26 cellular contexts compared by ENCODE assay signal in the genomic region with DNA sequence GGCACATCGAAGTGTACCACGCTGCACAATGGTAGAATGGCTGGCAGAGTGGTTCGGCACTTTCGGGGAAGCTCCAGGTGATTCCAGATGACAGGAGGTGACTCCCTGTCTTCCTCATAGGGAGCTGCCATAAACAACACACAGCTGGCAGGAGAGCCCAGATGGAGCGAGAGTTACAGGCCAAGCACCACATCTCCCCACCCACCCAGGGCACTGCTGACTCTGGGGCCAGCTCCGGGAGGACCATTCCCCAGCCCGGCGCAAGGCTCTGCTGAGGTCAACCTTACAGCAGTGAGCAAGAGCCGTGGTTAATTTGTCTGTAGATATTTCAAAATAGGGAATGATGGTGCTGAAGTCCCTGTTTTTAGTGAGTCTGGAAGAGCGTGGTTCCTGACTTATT.
"Had no signal": no experiment of that assay in that cellular context is flagged by ENCODE, and none has a peak within 500 bp of the region (broad histone marks: within the 10 kb centered on the region; RNA-seq: fewer than 3 reads in every experiment).

No MANE protein-coding gene starts in this region.

- H3K4me3 Mint-ChIP-seq: dendritic cell treated with granulocyte-macrophage colony-stimulating factor and Interleukin-4, amounts not matched to agents 40 ng/mL and 50 ng/mL, for 4 days; effector memory CD8-positive, alpha-beta T cell; endodermal cell; immature natural killer cell; memory B cell; mesothelial cell of epicardium; naive B cell had no signal

- H3K36me3 Mint-ChIP-seq: immature natural killer cell, memory B cell, mesothelial cell of epicardium, naive B cell had no signal

- H3K9me3 ChIP-seq: colonic mucosa, mucosa of descending colon had no signal

- H3K27ac Mint-ChIP-seq: dendritic cell treated with granulocyte-macrophage colony-stimulating factor and Interleukin-4, amounts not matched to agents 40 ng/mL and 50 ng/mL, for 4 days; effector memory CD8-positive, alpha-beta T cell; endodermal cell; immature natural killer cell; memory B cell; mesothelial cell of epicardium; naive B cell had no signal

- H3K27ac ChIP-seq: colonic mucosa, epithelial cell of prostate, foreskin keratinocyte, gastroesophageal sphincter, heart left ventricle, hepatocyte, left lung had no signal

- H3K36me3 ChIP-seq: colonic mucosa, gastroesophageal sphincter, heart left ventricle, left lung had no signal

- H3K4me1 Mint-ChIP-seq: endodermal cell, immature natural killer cell, memory B cell, mesothelial cell of epicardium, naive B cell had no signal

- H3K9me3 Mint-ChIP-seq: dendritic cell treated with granulocyte-macrophage colony-stimulating factor and Interleukin-4, amounts not matched to agents 40 ng/mL and 50 ng/mL, for 4 days; effector memory CD8-positive, alpha-beta T cell; memory B cell had no signal

- H3K4me1 ChIP-seq: colonic mucosa, foreskin keratinocyte, gastroesophageal sphincter, heart left ventricle, left lung had no signal

- FAIRE-seq: endometrium, frontal cortex, keratinocyte had no signal

- H3K4me3 ChIP-seq: colonic mucosa, gastroesophageal sphincter, heart left ventricle, hepatocyte, left lung, lung, mucosa of descending colon had no signal

- H3K27me3 ChIP-seq: colonic mucosa, hepatocyte had no signal

- H2AFZ ChIP-seq: hepatocyte had no signal

- H3K4me2 ChIP-seq: hepatocyte had no signal

- DNase-seq: colonic mucosa; cortex of kidney; effector CD8-positive, alpha-beta T cell; effector memory CD8-positive, alpha-beta T cell; erythroblast; foreskin keratinocyte; heart left ventricle; hypothalamus; immature natural killer cell; left cardiac atrium; left lung; left ventricle myocardium superior; mammary epithelial cell; mucosa of descending colon; naive B cell had no signal
